In genomic region chr3:69219101-69219708, GRCh38 we compare ENCODE assay signal across 15 cellular contexts.
A peak's percentile ranks its signal among the peaks of the same experiment; 100 is the strongest.
DNase-seq lines count a peak whose midpoint lies in the region; ATAC-seq and TF ChIP-seq lines count a peak whose summit lies in the region.
"Had no signal": no experiment of that assay in that cellular context is flagged by ENCODE, and none has a peak within 500 bp of the region (broad histone marks: within the 10 kb centered on the region; RNA-seq: fewer than 3 reads in every experiment).

No MANE protein-coding gene starts in this region.

- H3K9me3 ChIP-seq in tibial artery, result no peaks in the 10 kb centered on the region
- H3K9me3 ChIP-seq in CD8-positive, alpha-beta T cell (ENCODE audit: low read length), result no peaks in the 10 kb centered on the region

- peaks cover 0 to 6% (median 5%) of the 10 kb centered on the region in 3 donors for H3K36me3 ChIP-seq in tibial artery
- no peaks in the 10 kb centered on the region for H3K36me3 ChIP-seq in CD8-positive, alpha-beta T cell (ENCODE audit: insufficient read depth, low read length)

- H3K4me3 ChIP-seq in tibial artery, result no peak overlapping the region
- no peak overlapping the region for H3K4me3 ChIP-seq in CD8-positive, alpha-beta T cell (ENCODE audit: low read depth, low read length)
- H3K4me3 ChIP-seq: PC-9 had no signal

- H3K27ac Mint-ChIP-seq in natural killer cell treated with Interleukin-12 subunit alpha and Interleukin-12 subunit beta and Interleukin-15 and Interleukin-18, amount 100 ng/mL, for 72 hours, result peak overlapping the region; percentile 47 to 87
- H3K27ac Mint-ChIP-seq in natural killer cell (no peak overlapping the region), endothelial cell (ENCODE audit: unreplicated experiment) (no peak overlapping the region)
- no peak overlapping the region for H3K27ac Mint-ChIP-seq in CD8-positive, alpha-beta T cell
- H3K27ac Mint-ChIP-seq: B cell had no signal

- H3K36me3 Mint-ChIP-seq in natural killer cell treated with Interleukin-12 subunit alpha and Interleukin-12 subunit beta and Interleukin-15 and Interleukin-18, amount 100 ng/mL, for 72 hours, result peaks cover 12% of the 10 kb centered on the region
- H3K36me3 Mint-ChIP-seq in natural killer cell (no peaks in the 10 kb centered on the region), endothelial cell (ENCODE audit: low read depth, unreplicated experiment) (peaks cover 45% of the 10 kb centered on the region)
- no peaks in the 10 kb centered on the region for H3K36me3 Mint-ChIP-seq in CD8-positive, alpha-beta T cell

- no peaks in the 10 kb centered on the region for H3K4me1 ChIP-seq in tibial artery
- no peaks in the 10 kb centered on the region for H3K4me1 ChIP-seq in CD8-positive, alpha-beta T cell (ENCODE audit: insufficient read depth, low read length)

- intact Hi-C loops in natural killer cell (cut with micrococcal nuclease) (no loop called here), tibial artery (cut with DNase I; ENCODE audit: low total_unique reads) (no loop called here)
- intact Hi-C loops in CD8-positive, alpha-beta T cell (cut with DNase I, micrococcal nuclease), result no loop called here

- no peak for TF ChIP-seq CTCF in natural killer cell (IDR thresholded peaks at IDR 0.05)
- no peak for TF ChIP-seq CTCF in endothelial cell (IDR thresholded peaks at IDR 0.05; ENCODE audit: unreplicated experiment)
- TF ChIP-seq CTCF in tibial artery (IDR thresholded peaks at IDR 0.05), result no peak
- no peak for TF ChIP-seq CTCF in CD8-positive, alpha-beta T cell (IDR thresholded peaks at IDR 0.05)

- H3K4me1 Mint-ChIP-seq in natural killer cell treated with Interleukin-12 subunit alpha and Interleukin-12 subunit beta and Interleukin-15 and Interleukin-18, amount 100 ng/mL, for 72 hours (ENCODE audit: low read depth in 2 of 2), result peaks cover 14 to 27% of the 10 kb centered on the region in 2 donors
- H3K4me1 Mint-ChIP-seq in natural killer cell (no peaks in the 10 kb centered on the region), endothelial cell (ENCODE audit: unreplicated experiment) (no peaks in the 10 kb centered on the region)
- no peaks in the 10 kb centered on the region for H3K4me1 Mint-ChIP-seq in CD8-positive, alpha-beta T cell (ENCODE audit: low read depth)
- H3K4me1 Mint-ChIP-seq: B cell had no signal

- H3K9me3 Mint-ChIP-seq in natural killer cell treated with Interleukin-12 subunit alpha and Interleukin-12 subunit beta and Interleukin-15 and Interleukin-18, amount 100 ng/mL, for 72 hours, result no peaks in the 10 kb centered on the region
- H3K9me3 Mint-ChIP-seq in natural killer cell, result no peaks in the 10 kb centered on the region
- H3K9me3 Mint-ChIP-seq in endothelial cell (ENCODE audit: unreplicated experiment), result no peaks in the 10 kb centered on the region
- no peaks in the 10 kb centered on the region for H3K9me3 Mint-ChIP-seq in CD8-positive, alpha-beta T cell
- H3K9me3 Mint-ChIP-seq: CD4-positive, alpha-beta memory T cell had no signal

- CTCF ChIA-PET in CD8-positive, alpha-beta T cell (lab: Charles Lee), result interaction anchor here (1.4 kb wide), 1 partner anchor 86 kb away, joined by 5 read pairs; no protein-coding TSS in a partner anchor

- ATAC-seq in natural killer cell treated with Interleukin-12 subunit alpha and Interleukin-12 subunit beta and Interleukin-15 and Interleukin-18, amount 100 ng/mL, for 72 hours, result peak in 1 of 2 donors; percentile 93
- ATAC-seq in natural killer cell, result no peak
- no peak for ATAC-seq in HG02588 (IDR thresholded peaks at IDR 0.05; ENCODE audit: unreplicated experiment)
- no peak for ATAC-seq in CD8-positive, alpha-beta T cell

- no peaks in the 10 kb centered on the region for H3K27me3 Mint-ChIP-seq in natural killer cell treated with Interleukin-12 subunit alpha and Interleukin-12 subunit beta and Interleukin-15 and Interleukin-18, amount 100 ng/mL, for 72 hours
- H3K27me3 Mint-ChIP-seq in natural killer cell (ENCODE audit: low read depth in 2 of 2) (no peaks in the 10 kb centered on the region), endothelial cell (ENCODE audit: unreplicated experiment) (peaks cover 4% of the 10 kb centered on the region)
- H3K27me3 Mint-ChIP-seq in CD8-positive, alpha-beta T cell (ENCODE audit: low read depth), result no peaks in the 10 kb centered on the region
- H3K27me3 Mint-ChIP-seq: CD4-positive, alpha-beta memory T cell had no signal

- peak overlapping the region; percentile 79 for H3K4me3 Mint-ChIP-seq in natural killer cell treated with Interleukin-12 subunit alpha and Interleukin-12 subunit beta and Interleukin-15 and Interleukin-18, amount 100 ng/mL, for 72 hours
- no peak overlapping the region for H3K4me3 Mint-ChIP-seq in natural killer cell
- peak overlapping the region; percentile 3 for H3K4me3 Mint-ChIP-seq in endothelial cell (ENCODE audit: unreplicated experiment)
- no peak overlapping the region for H3K4me3 Mint-ChIP-seq in CD8-positive, alpha-beta T cell
- H3K4me3 Mint-ChIP-seq: B cell had no signal

- no peaks in the 10 kb centered on the region for H3K27me3 ChIP-seq in tibial artery
- H3K27me3 ChIP-seq in CD8-positive, alpha-beta T cell (ENCODE audit: insufficient read depth, low read length), result no peaks in the 10 kb centered on the region

- no peak overlapping the region for H3K27ac ChIP-seq in tibial artery
- H3K27ac ChIP-seq in CD8-positive, alpha-beta T cell (ENCODE audit: low read depth, low read length), result no peak overlapping the region
- H3K27ac ChIP-seq: PC-9 had no signal

- no peak for DNase-seq in natural killer cell treated with Interleukin-12 subunit alpha and Interleukin-12 subunit beta and Interleukin-15 and Interleukin-18, amount 100 ng/mL, for 72 hours (ENCODE audit: low spot score)
- DNase-seq in natural killer cell, result no peak
- DNase-seq in M059J (ENCODE audit: low read depth), result peak; percentile 32
- no peak for DNase-seq in endothelial cell (ENCODE audit: low spot score)
- DNase-seq in tibial artery, result no peak
- DNase-seq in CD8-positive, alpha-beta T cell, result no peak
- DNase-seq: CD4-positive, alpha-beta memory T cell; DMS79 treated with DMSO at 0.1 percent for 48 hours; Karpas-422; NCI-H187 treated with DMSO at 0.1 percent for 48 hours; NCI-H2171; NCI-H774; PC-9 had no signal

- POLR2A ChIA-PET in CD8-positive, alpha-beta T cell (lab: Charles Lee), result no interaction called here

Comparison
In these comparisons a context has a peak if more than half of its experiments do, and no peak if none do; other contexts are left out.
1. H3K27ac Mint-ChIP-seq: peak in natural killer cell treated with Interleukin-12 subunit alpha and Interleukin-12 subunit beta and Interleukin-15 and Interleukin-18, amount 100 ng/mL, for 72 hours (2 of 2); none in natural killer cell (0 of 2), endothelial cell (single experiment) and CD8-positive, alpha-beta T cell (single experiment).
2. H3K4me3 Mint-ChIP-seq: peak in natural killer cell treated with Interleukin-12 subunit alpha and Interleukin-12 subunit beta and Interleukin-15 and Interleukin-18, amount 100 ng/mL, for 72 hours (single experiment) and endothelial cell (single experiment); none in natural killer cell (single experiment) and CD8-positive, alpha-beta T cell (single experiment).